ENCODE assay signal across 25 cellular contexts in the genomic region with DNA sequence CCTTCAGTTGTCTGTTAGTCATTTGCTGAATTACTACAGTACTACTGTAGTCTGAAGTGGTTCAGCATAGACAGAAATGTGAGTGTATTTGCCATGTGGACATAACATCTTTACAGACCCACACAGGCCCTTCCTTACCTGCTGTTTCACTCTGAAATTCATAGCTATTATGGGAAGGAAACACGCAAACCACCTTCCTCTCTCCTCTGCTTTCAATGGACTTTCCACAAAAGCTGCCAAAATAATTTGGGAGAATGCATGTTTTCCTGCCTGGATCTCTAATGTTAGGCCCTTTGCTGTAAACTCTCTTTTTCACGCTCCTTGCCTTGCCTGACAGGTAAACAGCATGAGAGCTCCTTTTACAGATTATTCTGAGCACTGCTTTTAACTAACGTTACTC.
A peak's percentile ranks its signal among the peaks of the same experiment; 100 is the strongest.
DNase-seq lines count a peak whose midpoint lies in the region; ATAC-seq, FAIRE-seq and TF ChIP-seq lines count a peak whose summit lies in the region.
"Had no signal": no experiment of that assay in that cellular context is flagged by ENCODE, and none has a peak within 500 bp of the region (broad histone marks: within the 10 kb centered on the region; RNA-seq: fewer than 3 reads in every experiment).

No MANE protein-coding gene starts in this region.

- no peak overlapping the region for H2BK5ac ChIP-seq in H1 (ENCODE audit: low read depth, low read length)

- H3K36me3 ChIP-seq in Karpas-422 (ENCODE audit: insufficient read depth, low read length) (no peaks in the 10 kb centered on the region), H1 (ENCODE audit: control insufficient read depth in 2 of 4, insufficient read depth in 4 of 4, low read length in 3 of 4) (no peaks in the 10 kb centered on the region)
- H3K36me3 ChIP-seq: BE2C, BLaER1 had no signal

- H3K23me2 ChIP-seq in H1 (ENCODE audit: low read depth, low read length) = no peaks in the 10 kb centered on the region

- no peak for TF ChIP-seq POLR2A in H1 (IDR thresholded peaks at IDR 0.05; ENCODE audit: control extremely low read depth in 1 of 2, low read depth in 2 of 2, low read length in 2 of 2)

- no peak overlapping the region for H4K5ac ChIP-seq in H1 (ENCODE audit: insufficient read length, low read depth, low read length)

- POLR2A ChIA-PET in H1 (lab: Charles Lee; ENCODE audit: partially characterized antibody) = no interaction called here

- H3K79me1 ChIP-seq in H1 (ENCODE audit: low read depth, low read length) = no peaks in the 10 kb centered on the region

- no peak for TF ChIP-seq RAD21 in H1 (IDR thresholded peaks at IDR 0.05 in 1 of 2, conservative IDR thresholded peaks at IDR 0.05 in 1 of 2; ENCODE audit: low read depth in 2 of 2, low read length in 2 of 2)

- no peak for ATAC-seq in GM21528 (IDR thresholded peaks at IDR 0.05; ENCODE audit: low FRiP score, unreplicated experiment)
- ATAC-seq: GM12878 had no signal

- FAIRE-seq in H1 (lab: Jason Lieb, UNC) = no peak
- FAIRE-seq: A204.1, GM12878, GM12892, GM18507 had no signal

- no peaks in the 10 kb centered on the region for H3K79me2 ChIP-seq in Karpas-422 (ENCODE audit: low read length)
- H3K79me2 ChIP-seq in H1 (ENCODE audit: control insufficient read depth in 1 of 2, insufficient read depth in 2 of 2, low read length in 2 of 2) = no peaks in the 10 kb centered on the region

- H3K4ac ChIP-seq in H1 (replicated peaks; ENCODE audit: insufficient read length, low read depth, low read length) = no peak overlapping the region

- H2AFZ ChIP-seq in Karpas-422 (ENCODE audit: low read length) (no peak overlapping the region), H1 (ENCODE audit: low read length) (peak overlapping the region; percentile 17; the same call in 1 of the 2 replicates)

- no peak overlapping the region for H2BK120ac ChIP-seq in H1 (replicated peaks; ENCODE audit: low read depth, low read length)

- H3K9me2 ChIP-seq in Karpas-422 (replicated peaks; ENCODE audit: insufficient read depth, low read length) = no peaks in the 10 kb centered on the region; the same call in 1 of the 2 replicates

- DNase-seq in Karpas-422 (no peak), H1 (ENCODE audit: low read depth in 1 of 2, low spot score in 2 of 2) (no peak), stromal cell of bone marrow (ENCODE audit: low read depth) (peak; percentile 6), inferior parietal cortex (ENCODE audit: extremely low spot score) (no peak)
- DNase-seq: 8988T; ACHN; BE2C; C1 segment of cervical spinal cord; CD4-positive, alpha-beta memory T cell; CD4-positive, CD25-positive, alpha-beta regulatory T cell; CD8-positive, alpha-beta memory T cell; COR-L47; DMS 273 treated with DMSO at 0.1 percent for 48 hours; DMS153; DMS53; DMS79; DND-41; EL; GDM1 had no signal

- no peak overlapping the region for H2AK5ac ChIP-seq in H1 (ENCODE audit: low read depth, low read length)

- H3K14ac ChIP-seq in H1 (ENCODE audit: insufficient read length) = no peak overlapping the region

- H4K91ac ChIP-seq in H1 (replicated peaks; ENCODE audit: insufficient read length, low read length) = no peak overlapping the region

- H3K56ac ChIP-seq in H1 (replicated peaks; ENCODE audit: insufficient read length, low read depth, low read length) = no peak overlapping the region

- no peak overlapping the region for H2BK20ac ChIP-seq in H1 (ENCODE audit: low read length)

- no peak overlapping the region for H3K18ac ChIP-seq in H1 (ENCODE audit: extremely low read depth, low read length)

- H4K20me1 ChIP-seq in Karpas-422 (ENCODE audit: insufficient read depth, low read depth, low read length) (no peaks in the 10 kb centered on the region), H1 (replicated peaks in 1 of 2; ENCODE audit: control insufficient read depth in 1 of 2, insufficient read depth in 2 of 2, low read length in 2 of 2) (no peaks in the 10 kb centered on the region)
- H4K20me1 ChIP-seq: BLaER1 had no signal

- TF ChIP-seq EP300 in H1 (IDR thresholded peaks at IDR 0.05; ENCODE audit: borderline replicate concordance in 1 of 2, low read depth in 2 of 2, low read length in 2 of 2) = no peak

- peak overlapping the region; percentile 2 for H3K4me2 ChIP-seq in Karpas-422 (ENCODE audit: low read depth, low read length, poor library complexity, severe bottlenecking)
- no peak overlapping the region for H3K4me2 ChIP-seq in H1 (ENCODE audit: insufficient read depth in 1 of 2, low read depth in 2 of 2, low read length in 2 of 2)
- H3K4me2 ChIP-seq: BLaER1 had no signal

- no peak overlapping the region for H3K27ac ChIP-seq in Karpas-422 (ENCODE audit: low read length)
- no peak overlapping the region for H3K27ac ChIP-seq in H1 (ENCODE audit: low read depth, low read length)
- H3K27ac ChIP-seq: BLaER1 had no signal

- no peak overlapping the region for H3K23ac ChIP-seq in H1 (ENCODE audit: insufficient read length)

- no peak overlapping the region for H2BK15ac ChIP-seq in H1 (ENCODE audit: low read length)

- H3K9me3 ChIP-seq in Karpas-422 (ENCODE audit: low read length) (no peaks in the 10 kb centered on the region), H1 (ENCODE audit: insufficient read depth in 2 of 2, low read depth in 1 of 2, low read length in 1 of 2) (no peaks in the 10 kb centered on the region)
- H3K9me3 ChIP-seq: BE2C, BLaER1 had no signal

- no peak overlapping the region for H3K4me3 ChIP-seq in Karpas-422 (ENCODE audit: low read length)
- H3K4me3 ChIP-seq in H1 (ENCODE audit: extremely low read depth in 1 of 4, insufficient read depth in 2 of 4, low read depth in 3 of 4, low read length in 4 of 4) = no peak overlapping the region
- H3K4me3 ChIP-seq: BLaER1, GM12878 had no signal

- TF ChIP-seq CTCF in H1 (IDR thresholded peaks at IDR 0.05; ENCODE audit: control extremely low read depth in 1 of 3, insufficient read depth in 1 of 3, low read depth in 1 of 3, low read length in 3 of 3) = no peak

- CTCF ChIA-PET in H1 (lab: Charles Lee; ENCODE audit: partially characterized antibody) = interaction anchor here (1.3 to 2.0 kb wide), 3 partner anchors 70 to 187 kb away, joined by 3 to 6 read pairs (median 3); no protein-coding TSS in a partner anchor

- 93% methylated on average over 3 of the region's 3 CpGs; no CpG with 5 or more reads in 1 of the 2 experiments for WGBS in H1 (ENCODE audit: extremely low coverage in 1 of 2, insufficient coverage in 1 of 2, insufficient read length in 1 of 2, insufficient replicate concordance in 2 of 2, low coverage in 1 of 2, low lambda C conversion rate in 2 of 2, missing lambda C conversion rate in 1 of 2), 2 experiments

- H3K9ac ChIP-seq in Karpas-422 (ENCODE audit: low read length) (no peak overlapping the region), H1 (replicated peaks in 1 of 4; ENCODE audit: extremely low read depth in 1 of 4, low read depth in 3 of 4, low read length in 3 of 4) (no peak overlapping the region)
- H3K9ac ChIP-seq: BLaER1 had no signal

- H3K27me3 ChIP-seq in Karpas-422 (ENCODE audit: low read length) (no peaks in the 10 kb centered on the region), H1 (replicated peaks in 1 of 4; ENCODE audit: control insufficient read depth in 3 of 4, extremely low read depth in 1 of 4, insufficient read depth in 3 of 4, low read length in 3 of 4) (no peaks in the 10 kb centered on the region)
- H3K27me3 ChIP-seq: BE2C, BLaER1 had no signal

- H2BK12ac ChIP-seq in H1 (ENCODE audit: low read depth, low read length) = no peak overlapping the region

- H3K4me1 ChIP-seq in Karpas-422 (ENCODE audit: low read length) = peaks cover 8% of the 10 kb centered on the region
- no peaks in the 10 kb centered on the region for H3K4me1 ChIP-seq in H1 (replicated peaks in 1 of 4; ENCODE audit: control insufficient read depth in 3 of 4, insufficient read depth in 4 of 4, low read length in 3 of 4)
- H3K4me1 ChIP-seq: BE2C, BLaER1 had no signal

- no peak overlapping the region for H4K8ac ChIP-seq in H1 (ENCODE audit: extremely low read depth, insufficient read depth, low read length)

TF ChIP-seq in H1, 55 proteins besides CTCF, POLR2A, EP300 and RAD21:
- no peak for TF ChIP-seq KDM4A (IDR thresholded peaks at IDR 0.05; ENCODE audit: low read depth, low read length, severe bottlenecking)
- no peak for TF ChIP-seq BRCA1 (IDR thresholded peaks at IDR 0.05; ENCODE audit: low read depth, low read length)
- TF ChIP-seq RFX5 (IDR thresholded peaks at IDR 0.05; ENCODE audit: borderline replicate concordance, low read depth, low read length) = no peak
- TF ChIP-seq SAP30 (IDR thresholded peaks at IDR 0.05; ENCODE audit: insufficient read depth, insufficient replicate concordance, low read length) = no peak
- no peak for TF ChIP-seq MAX (IDR thresholded peaks at IDR 0.05)
- TF ChIP-seq CREB1 (IDR thresholded peaks at IDR 0.05) = no peak
TF ChIP-seq in H1: peak in this region for 0.
